In genomic region chr10:124652200-124652599, GRCh38 we compare ENCODE assay signal across 16 cellular contexts.
DNase-seq lines count a peak whose midpoint lies in the region; ATAC-seq and TF ChIP-seq lines count a peak whose summit lies in the region.
"Had no signal": no experiment of that assay in that cellular context is flagged by ENCODE, and none has a peak within 500 bp of the region (broad histone marks: within the 10 kb centered on the region; RNA-seq: fewer than 3 reads in every experiment).

No MANE protein-coding gene starts in this region.

- no peaks in the 10 kb centered on the region for H3K27me3 ChIP-seq in CD4-positive, alpha-beta T cell (ENCODE audit: control insufficient read depth, insufficient read depth, low read length)
- no peaks in the 10 kb centered on the region for H3K27me3 ChIP-seq in heart right ventricle
- H3K27me3 ChIP-seq: brain microvascular endothelial cell had no signal

- no peak overlapping the region for H3K4me3 ChIP-seq in heart right ventricle

- TF ChIP-seq CTCF in CD4-positive, alpha-beta T cell (IDR thresholded peaks at IDR 0.05), result no peak
- TF ChIP-seq CTCF in heart right ventricle (IDR thresholded peaks at IDR 0.05), result no peak

- peaks cover 12% of the 10 kb centered on the region for H3K36me3 Mint-ChIP-seq in CD4-positive, alpha-beta T cell (ENCODE audit: low read depth)
- peaks cover 5% of the 10 kb centered on the region for H3K36me3 Mint-ChIP-seq in IgD-negative memory B cell
- H3K36me3 Mint-ChIP-seq in stimulated activated memory B cell treated with anti-CD40 and anti-IgM and Interleukin-4, amounts not matched to agents 10 μg/mL and 1 μg/mL and 100 μg/mL, for 72 hours, result peaks cover 24% of the 10 kb centered on the region
- H3K36me3 Mint-ChIP-seq: activated naive CD4-positive, alpha-beta T cell treated with anti-CD3 and anti-CD28 coated beads, Interleukin-2, amount 50 U/mL, for 24 hours had no signal

- intact Hi-C loops in CD4-positive, alpha-beta T cell (cut with DNase I, micrococcal nuclease), result no loop called here
- intact Hi-C loops in heart right ventricle (cut with DNase I), result no loop called here

- CTCF ChIA-PET in CD4-positive, alpha-beta T cell (lab: Charles Lee), result no interaction called here

- peaks cover 52 to 95% (median 83%) of the 10 kb centered on the region in 9 donors for H3K4me1 ChIP-seq in heart right ventricle

- DNase-seq in CD4-positive, alpha-beta T cell, result no peak
- DNase-seq in heart right ventricle, result no peak
- no peak for DNase-seq in NCI-H2081 treated with DMSO at 0.1 percent for 48 hours (lab: John Stamatoyannopoulos, UW)
- DNase-seq in NCI-H1694 (lab: John Stamatoyannopoulos, UW), result no peak
- DNase-seq in DMS79 treated with DMSO at 0.1 percent for 48 hours (lab: John Stamatoyannopoulos, UW), result no peak
- DNase-seq: activated CD8-positive, alpha-beta memory T cell treated with anti-CD3 and anti-CD28 coated beads, Interleukin-2, amount 50 U/mL, for 48 hours; brain microvascular endothelial cell; DMS 273 treated with DMSO at 0.1 percent for 48 hours; NCI-H1694 treated with DMSO at 0.1 percent for 48 hours; NCI-H226; stimulated activated CD4-positive, alpha-beta T cell treated with anti-CD3 and anti-CD28 coated beads, Interleukin-1b, Interleukin-23, amount 100 ng/mL, for 48 hours; WERI-Rb-1 had no signal

- H3K27me3 Mint-ChIP-seq in CD4-positive, alpha-beta T cell, result no peaks in the 10 kb centered on the region
- no peaks in the 10 kb centered on the region for H3K27me3 Mint-ChIP-seq in IgD-negative memory B cell
- H3K27me3 Mint-ChIP-seq in stimulated activated memory B cell treated with anti-CD40 and anti-IgM and Interleukin-4, amounts not matched to agents 10 μg/mL and 1 μg/mL and 100 μg/mL, for 72 hours, result no peaks in the 10 kb centered on the region
- H3K27me3 Mint-ChIP-seq: activated naive CD4-positive, alpha-beta T cell treated with anti-CD3 and anti-CD28 coated beads, Interleukin-2, amount 50 U/mL, for 24 hours had no signal

- POLR2A ChIA-PET in CD4-positive, alpha-beta T cell (lab: Charles Lee), result interaction anchor here (0.9 to 6.8 kb wide), 2 partner anchors 65 to 90 kb away, joined by 3 to 72 read pairs; no protein-coding TSS in a partner anchor

- H3K36me3 ChIP-seq in heart right ventricle, result peaks cover 0 to 18% (median 0%) of the 10 kb centered on the region in 9 donors
- H3K36me3 ChIP-seq: brain microvascular endothelial cell, WERI-Rb-1 had no signal

- H3K4me3 Mint-ChIP-seq in CD4-positive, alpha-beta T cell, result no peak overlapping the region
- peak overlapping the region in 3 of 4 donors; percentile 85 to 87 (median 86) for H3K4me3 Mint-ChIP-seq in IgD-negative memory B cell
- H3K4me3 Mint-ChIP-seq in stimulated activated memory B cell treated with anti-CD40 and anti-IgM and Interleukin-4, amounts not matched to agents 10 μg/mL and 1 μg/mL and 100 μg/mL, for 72 hours, result no peak overlapping the region
- H3K4me3 Mint-ChIP-seq: activated naive CD4-positive, alpha-beta T cell treated with anti-CD3 and anti-CD28 coated beads, Interleukin-2, amount 50 U/mL, for 24 hours had no signal

- peaks cover 92% of the 10 kb centered on the region for H3K4me1 Mint-ChIP-seq in CD4-positive, alpha-beta T cell (ENCODE audit: low read depth)
- peaks cover 51 to 77% (median 62%) of the 10 kb centered on the region in 3 donors for H3K4me1 Mint-ChIP-seq in IgD-negative memory B cell
- peaks cover 91% of the 10 kb centered on the region for H3K4me1 Mint-ChIP-seq in stimulated activated memory B cell treated with anti-CD40 and anti-IgM and Interleukin-4, amounts not matched to agents 10 μg/mL and 1 μg/mL and 100 μg/mL, for 72 hours

- peak overlapping the region; percentile 22 for H3K27ac ChIP-seq in CD4-positive, alpha-beta T cell (ENCODE audit: low read depth, low read length)
- peak overlapping the region in 9 of 10 donors; percentile 59 to 91 (median 79) for H3K27ac ChIP-seq in heart right ventricle
- H3K27ac ChIP-seq: brain microvascular endothelial cell, WERI-Rb-1 had no signal

- 92 to 94% methylated on average over 5 of the region's 5 CpGs for WGBS in heart right ventricle, 2 donors

- peak overlapping the region; percentile 89 for H3K27ac Mint-ChIP-seq in CD4-positive, alpha-beta T cell
- peak overlapping the region; percentile 92 to 96 (median 94) for H3K27ac Mint-ChIP-seq in IgD-negative memory B cell
- H3K27ac Mint-ChIP-seq in stimulated activated memory B cell treated with anti-CD40 and anti-IgM and Interleukin-4, amounts not matched to agents 10 μg/mL and 1 μg/mL and 100 μg/mL, for 72 hours, result peak overlapping the region; percentile 99
- H3K27ac Mint-ChIP-seq: activated naive CD4-positive, alpha-beta T cell treated with anti-CD3 and anti-CD28 coated beads, Interleukin-2, amount 50 U/mL, for 24 hours had no signal

- no peak for ATAC-seq in CD4-positive, alpha-beta T cell (ENCODE audit: poor library complexity)
- no peak for ATAC-seq in heart right ventricle
- no peak for ATAC-seq in stimulated activated memory B cell treated with anti-CD40 and anti-IgM and Interleukin-4, amounts not matched to agents 10 μg/mL and 1 μg/mL and 100 μg/mL, for 72 hours
- ATAC-seq: esophagus mucosa had no signal

- H3K9me3 Mint-ChIP-seq in CD4-positive, alpha-beta T cell, result no peaks in the 10 kb centered on the region
- H3K9me3 Mint-ChIP-seq in IgD-negative memory B cell, result no peaks in the 10 kb centered on the region
- H3K9me3 Mint-ChIP-seq in stimulated activated memory B cell treated with anti-CD40 and anti-IgM and Interleukin-4, amounts not matched to agents 10 μg/mL and 1 μg/mL and 100 μg/mL, for 72 hours, result no peaks in the 10 kb centered on the region
- H3K9me3 Mint-ChIP-seq: activated naive CD4-positive, alpha-beta T cell treated with anti-CD3 and anti-CD28 coated beads, Interleukin-2, amount 50 U/mL, for 24 hours had no signal

- no peaks in the 10 kb centered on the region for H3K9me3 ChIP-seq in CD4-positive, alpha-beta T cell (ENCODE audit: control insufficient read depth, low read length)
- H3K9me3 ChIP-seq in heart right ventricle, result no peaks in the 10 kb centered on the region

Comparison
In these comparisons a context has a peak if more than half of its experiments do, and no peak if none do; other contexts are left out.
1. H3K4me3 Mint-ChIP-seq: peak in IgD-negative memory B cell (3 of 4); none in CD4-positive, alpha-beta T cell (single experiment) and stimulated activated memory B cell treated with anti-CD40 and anti-IgM and Interleukin-4, amounts not matched to agents 10 μg/mL and 1 μg/mL and 100 μg/mL, for 72 hours (single experiment).
2. Peak in every context shown above with its lines, with median percentiles within 50 percentile points of each other: H3K27ac Mint-ChIP-seq.